ENCODE assay signal across 23 cellular contexts in genomic region chr16:89785523-89786155, GRCh38. TPM values are rescaled to one million over a fixed set of nuclear protein-coding genes. Genes with fewer than 3 reads are reported as not detected.
DNase-seq lines count a peak whose midpoint lies in the region; ATAC-seq and TF ChIP-seq lines count a peak whose summit lies in the region.
"Had no signal": no experiment of that assay in that cellular context is flagged by ENCODE, and none has a peak within 500 bp of the region (broad histone marks: within the 10 kb centered on the region; RNA-seq: fewer than 3 reads in every experiment).

No MANE protein-coding gene starts in this region.

- H3K27me3 Mint-ChIP-seq in activated CD4-positive, alpha-beta T cell treated with anti-CD3 and anti-CD28 coated beads, Interleukin-2, amount 10 ng/mL, durations not matched to agents 24 days and 14 days: no peaks in the 10 kb centered on the region
- no peaks in the 10 kb centered on the region for H3K27me3 Mint-ChIP-seq in stimulated activated naive CD8-positive, alpha-beta T cell treated with anti-CD3 and anti-CD28 coated beads, Interleukin-15, amount 100 ng/mL, for 72 hours
- no peaks in the 10 kb centered on the region for H3K27me3 Mint-ChIP-seq in chondrocyte (ENCODE audit: low read depth)

- no peaks in the 10 kb centered on the region for H3K36me3 ChIP-seq in effector memory CD4-positive, alpha-beta T cell (ENCODE audit: control insufficient read depth, insufficient read depth, low read length)

- peak; percentile 71 for DNase-seq in activated CD4-positive, alpha-beta T cell treated with anti-CD3 and anti-CD28 coated beads, Interleukin-2, amount 10 ng/mL, durations not matched to agents 24 days and 14 days
- DNase-seq in activated CD4-positive, alpha-beta T cell treated with anti-CD3 and anti-CD28 coated beads for 4 hours: no peak
- no peak for DNase-seq in stimulated activated naive CD8-positive, alpha-beta T cell treated with anti-CD3 and anti-CD28 coated beads, Interleukin-15, amount 100 ng/mL, for 72 hours
- DNase-seq in stimulated activated naive CD8-positive, alpha-beta T cell treated with anti-CD3 and anti-CD28 coated beads, Interleukin-15, Interleukin-2, amounts not matched to agents 100 U/mL and 50 U/mL, for 24 hours: no peak
- peak; percentile 36 to 60 (median 57) for DNase-seq in effector memory CD4-positive, alpha-beta T cell
- DNase-seq in chondrocyte (ENCODE audit: low spot score): no peak
- DNase-seq in AG20443 (ENCODE audit: low spot score): no peak
- DNase-seq in Ammon's horn (ENCODE audit: low spot score): no peak
- DNase-seq: activated T-cell treated with anti-CD3 and anti-CD28 coated beads, Interleukin-2, amount 50 U/mL, for 72 hours; cortex of kidney; DMS53; foreskin fibroblast; hypothalamus; kidney; NCI-H1092; NCI-H2081; NCI-H524; SHP77; stimulated activated CD4-positive, alpha-beta T cell treated with anti-CD3 and anti-CD28 coated beads, Interleukin-4, amount 100 ng/mL, for 4 hours; testis had no signal

- TF ChIP-seq CTCF in chondrocyte (IDR thresholded peaks at IDR 0.05): no peak

- no peak overlapping the region for H3K4me3 ChIP-seq in effector memory CD4-positive, alpha-beta T cell (ENCODE audit: insufficient read depth, low read depth, low read length, poor library complexity, severe bottlenecking)
- H3K4me3 ChIP-seq: BLaER1 treated with 17β-estradiol and CSF1 and Interleukin-3, amounts not matched to agents 10 nM and 100 nM; skin epidermis; testis had no signal

- intact Hi-C loops in activated CD4-positive, alpha-beta T cell treated with anti-CD3 and anti-CD28 coated beads, Interleukin-2, amount 10 ng/mL, durations not matched to agents 24 days and 14 days (cut with micrococcal nuclease): no loop called here

- no peak overlapping the region for H3K27ac Mint-ChIP-seq in activated CD4-positive, alpha-beta T cell treated with anti-CD3 and anti-CD28 coated beads, Interleukin-2, amount 10 ng/mL, durations not matched to agents 24 days and 14 days
- no peak overlapping the region for H3K27ac Mint-ChIP-seq in stimulated activated naive CD8-positive, alpha-beta T cell treated with anti-CD3 and anti-CD28 coated beads, Interleukin-15, amount 100 ng/mL, for 72 hours
- H3K27ac Mint-ChIP-seq in chondrocyte (ENCODE audit: unreplicated experiment): no peak overlapping the region
- H3K27ac Mint-ChIP-seq: activated T-cell treated with anti-CD3 and anti-CD28 coated beads, Interleukin-2, amount 50 U/mL, for 72 hours; nephron had no signal

- no peaks in the 10 kb centered on the region for H3K27me3 ChIP-seq in effector memory CD4-positive, alpha-beta T cell (replicated peaks; ENCODE audit: control insufficient read depth, insufficient read depth, low read length, poor library complexity, severe bottlenecking)
- H3K27me3 ChIP-seq: BLaER1 treated with 17β-estradiol and CSF1 and Interleukin-3, amounts not matched to agents 10 nM and 100 nM; testis had no signal

- H3K4me3 Mint-ChIP-seq in activated CD4-positive, alpha-beta T cell treated with anti-CD3 and anti-CD28 coated beads, Interleukin-2, amount 10 ng/mL, durations not matched to agents 24 days and 14 days: peak overlapping the region; percentile 17
- H3K4me3 Mint-ChIP-seq in stimulated activated naive CD8-positive, alpha-beta T cell treated with anti-CD3 and anti-CD28 coated beads, Interleukin-15, amount 100 ng/mL, for 72 hours: no peak overlapping the region
- no peak overlapping the region for H3K4me3 Mint-ChIP-seq in chondrocyte (ENCODE audit: unreplicated experiment)
- H3K4me3 Mint-ChIP-seq: activated T-cell treated with anti-CD3 and anti-CD28 coated beads, Interleukin-2, amount 50 U/mL, for 72 hours; nephron had no signal

- no peaks in the 10 kb centered on the region for H3K9me3 Mint-ChIP-seq in activated CD4-positive, alpha-beta T cell treated with anti-CD3 and anti-CD28 coated beads, Interleukin-2, amount 10 ng/mL, durations not matched to agents 24 days and 14 days
- H3K9me3 Mint-ChIP-seq in stimulated activated naive CD8-positive, alpha-beta T cell treated with anti-CD3 and anti-CD28 coated beads, Interleukin-15, amount 100 ng/mL, for 72 hours: no peaks in the 10 kb centered on the region
- H3K9me3 Mint-ChIP-seq in chondrocyte (ENCODE audit: low read depth): no peaks in the 10 kb centered on the region
- H3K9me3 Mint-ChIP-seq: activated T-cell treated with anti-CD3 and anti-CD28 coated beads, Interleukin-2, amount 50 U/mL, for 72 hours; nephron had no signal

- no peak overlapping the region for H3K27ac ChIP-seq in effector memory CD4-positive, alpha-beta T cell (ENCODE audit: insufficient read depth, low read length, poor library complexity, severe bottlenecking)
- H3K27ac ChIP-seq: BLaER1 treated with 17β-estradiol and CSF1 and Interleukin-3, amounts not matched to agents 10 nM and 100 nM; testis had no signal

- no peaks in the 10 kb centered on the region for H3K9me3 ChIP-seq in effector memory CD4-positive, alpha-beta T cell (ENCODE audit: control insufficient read depth, low read length)
- H3K9me3 ChIP-seq: BLaER1 treated with 17β-estradiol and CSF1 and Interleukin-3, amounts not matched to agents 10 nM and 100 nM; testis had no signal

- peaks cover 19% of the 10 kb centered on the region for H3K4me1 ChIP-seq in effector memory CD4-positive, alpha-beta T cell (ENCODE audit: control insufficient read depth, insufficient read depth, low read length, poor library complexity, severe bottlenecking)
- H3K4me1 ChIP-seq: BLaER1 treated with 17β-estradiol and CSF1 and Interleukin-3, amounts not matched to agents 10 nM and 100 nM; testis had no signal

- ATAC-seq in stimulated activated naive CD8-positive, alpha-beta T cell treated with anti-CD3 and anti-CD28 coated beads, Interleukin-15, amount 100 ng/mL, for 72 hours: peak; percentile 15
- no peak for ATAC-seq in stimulated activated naive CD8-positive, alpha-beta T cell treated with anti-CD3 and anti-CD28 coated beads, Interleukin-15, Interleukin-2, amounts not matched to agents 100 U/mL and 50 U/mL, for 24 hours
- ATAC-seq: activated T-cell treated with anti-CD3 and anti-CD28 coated beads, Interleukin-2, amount 50 U/mL, for 72 hours had no signal

- H3K36me3 Mint-ChIP-seq in activated CD4-positive, alpha-beta T cell treated with anti-CD3 and anti-CD28 coated beads, Interleukin-2, amount 10 ng/mL, durations not matched to agents 24 days and 14 days (ENCODE audit: low read depth): peaks cover 50% of the 10 kb centered on the region
- peaks cover 9% of the 10 kb centered on the region for H3K36me3 Mint-ChIP-seq in chondrocyte (ENCODE audit: low read depth)

- peaks cover 20% of the 10 kb centered on the region for H3K4me1 Mint-ChIP-seq in activated CD4-positive, alpha-beta T cell treated with anti-CD3 and anti-CD28 coated beads, Interleukin-2, amount 10 ng/mL, durations not matched to agents 24 days and 14 days
- peaks cover 33% of the 10 kb centered on the region for H3K4me1 Mint-ChIP-seq in stimulated activated naive CD8-positive, alpha-beta T cell treated with anti-CD3 and anti-CD28 coated beads, Interleukin-15, amount 100 ng/mL, for 72 hours
- no peaks in the 10 kb centered on the region for H3K4me1 Mint-ChIP-seq in chondrocyte (ENCODE audit: low read depth)
- H3K4me1 Mint-ChIP-seq: nephron had no signal

RNA-seq across cellular contexts. Expression of gene FANCA, which starts 30.8 kb away (rescaled TPM):
- total RNA-seq in activated CD4-positive, alpha-beta T cell treated with anti-CD3 and anti-CD28 coated beads, Interleukin-2, amount 10 ng/mL, durations not matched to agents 24 days and 14 days: 226 and 237 TPM in 2 replicates
- total RNA-seq in chondrocyte: 5.9 to 20.2 TPM (median 6.5 TPM) in 3 replicates

RNA-seq across cellular contexts. Expression of gene SPIRE2, which starts 42.6 kb away (rescaled TPM):
- total RNA-seq in activated CD4-positive, alpha-beta T cell treated with anti-CD3 and anti-CD28 coated beads, Interleukin-2, amount 10 ng/mL, durations not matched to agents 24 days and 14 days: 1.9 and 2.0 TPM in 2 replicates
- 1.4 to 3.2 TPM (median 1.4 TPM) in 3 replicates for total RNA-seq in chondrocyte

Comparison
In these comparisons a context has a peak if more than half of its experiments do, and no peak if none do; other contexts are left out.
1. DNase-seq: peak in activated CD4-positive, alpha-beta T cell treated with anti-CD3 and anti-CD28 coated beads, Interleukin-2, amount 10 ng/mL, durations not matched to agents 24 days and 14 days (single experiment) and effector memory CD4-positive, alpha-beta T cell (3 of 3); none in activated CD4-positive, alpha-beta T cell treated with anti-CD3 and anti-CD28 coated beads for 4 hours (0 of 2), stimulated activated naive CD8-positive, alpha-beta T cell treated with anti-CD3 and anti-CD28 coated beads, Interleukin-15, amount 100 ng/mL, for 72 hours (0 of 2), stimulated activated naive CD8-positive, alpha-beta T cell treated with anti-CD3 and anti-CD28 coated beads, Interleukin-15, Interleukin-2, amounts not matched to agents 100 U/mL and 50 U/mL, for 24 hours (single experiment), chondrocyte (single experiment), AG20443 (single experiment) and Ammon's horn (single experiment).
2. RNA of gene FANCA, which starts 30.8 kb away (total RNA-seq): 226 to 237 TPM in activated CD4-positive, alpha-beta T cell treated with anti-CD3 and anti-CD28 coated beads, Interleukin-2, amount 10 ng/mL, durations not matched to agents 24 days and 14 days; 5.9 to 20.2 TPM in chondrocyte; every median in the first group is over 10 times any median in the second.